Comparison of ENCODE assay signal across 1 cellular context in the genomic region with DNA sequence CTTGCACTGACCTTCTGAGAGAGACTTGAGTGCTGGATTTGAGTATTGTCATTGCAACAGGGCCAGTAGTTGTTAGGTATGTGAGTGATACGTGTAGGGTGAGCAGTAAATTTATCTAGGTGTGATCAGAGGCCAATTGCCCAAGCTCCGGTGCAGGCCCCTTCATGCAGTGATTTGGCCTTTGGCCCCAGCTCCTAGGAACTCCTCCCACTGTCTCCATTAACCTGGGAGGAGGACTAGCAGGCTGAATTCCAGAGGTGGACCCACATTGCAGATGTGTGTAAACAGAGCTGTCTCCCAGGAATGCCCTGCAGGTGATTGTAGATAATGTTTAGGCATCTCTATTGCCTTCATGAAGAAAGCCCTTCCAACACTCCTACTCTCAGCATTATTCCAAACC.
TF ChIP-seq lines count a peak whose summit lies in the region.

No MANE protein-coding gene starts in this region.

TF ChIP-seq in HCT116, 20 proteins besides CTCF, POLR2A, EP300 and RAD21 (continued from another document):
- TF ChIP-seq, protein P1, sequence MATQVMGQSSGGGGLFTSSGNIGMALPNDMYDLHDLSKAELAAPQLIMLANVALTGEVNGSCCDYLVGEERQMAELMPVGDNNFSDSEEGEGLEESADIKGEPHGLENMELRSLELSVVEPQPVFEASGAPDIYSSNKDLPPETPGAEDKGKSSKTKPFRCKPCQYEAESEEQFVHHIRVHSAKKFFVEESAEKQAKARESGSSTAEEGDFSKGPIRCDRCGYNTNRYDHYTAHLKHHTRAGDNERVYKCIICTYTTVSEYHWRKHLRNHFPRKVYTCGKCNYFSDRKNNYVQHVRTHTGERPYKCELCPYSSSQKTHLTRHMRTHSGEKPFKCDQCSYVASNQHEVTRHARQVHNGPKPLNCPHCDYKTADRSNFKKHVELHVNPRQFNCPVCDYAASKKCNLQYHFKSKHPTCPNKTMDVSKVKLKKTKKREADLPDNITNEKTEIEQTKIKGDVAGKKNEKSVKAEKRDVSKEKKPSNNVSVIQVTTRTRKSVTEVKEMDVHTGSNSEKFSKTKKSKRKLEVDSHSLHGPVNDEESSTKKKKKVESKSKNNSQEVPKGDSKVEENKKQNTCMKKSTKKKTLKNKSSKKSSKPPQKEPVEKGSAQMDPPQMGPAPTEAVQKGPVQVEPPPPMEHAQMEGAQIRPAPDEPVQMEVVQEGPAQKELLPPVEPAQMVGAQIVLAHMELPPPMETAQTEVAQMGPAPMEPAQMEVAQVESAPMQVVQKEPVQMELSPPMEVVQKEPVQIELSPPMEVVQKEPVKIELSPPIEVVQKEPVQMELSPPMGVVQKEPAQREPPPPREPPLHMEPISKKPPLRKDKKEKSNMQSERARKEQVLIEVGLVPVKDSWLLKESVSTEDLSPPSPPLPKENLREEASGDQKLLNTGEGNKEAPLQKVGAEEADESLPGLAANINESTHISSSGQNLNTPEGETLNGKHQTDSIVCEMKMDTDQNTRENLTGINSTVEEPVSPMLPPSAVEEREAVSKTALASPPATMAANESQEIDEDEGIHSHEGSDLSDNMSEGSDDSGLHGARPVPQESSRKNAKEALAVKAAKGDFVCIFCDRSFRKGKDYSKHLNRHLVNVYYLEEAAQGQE (IDR thresholded peaks at IDR 0.05; ENCODE audit: low read depth), result no peak
- TF ChIP-seq SP1 (IDR thresholded peaks at IDR 0.05; ENCODE audit: low read depth) (no peak), ELF1 (IDR thresholded peaks at IDR 0.05; ENCODE audit: borderline replicate concordance, low read depth) (no peak), CEBPB (IDR thresholded peaks at IDR 0.05; ENCODE audit: low read depth) (no peak), EGR1 (IDR thresholded peaks at IDR 0.05; ENCODE audit: low read depth) (no peak), SRF (IDR thresholded peaks at IDR 0.05; ENCODE audit: low read depth) (no peak), YY1 (IDR thresholded peaks at IDR 0.05; ENCODE audit: extremely low read depth, insufficient replicate concordance, low read depth, low read length) (no peak), FOSL1 (IDR thresholded peaks at IDR 0.05; ENCODE audit: low read depth) (no peak), CBX3 (IDR thresholded peaks at IDR 0.05; ENCODE audit: low read depth) (no peak), TCF7L2 (IDR thresholded peaks at IDR 0.05; ENCODE audit: borderline replicate concordance, extremely low read depth, insufficient read depth, insufficient read length) (no peak)
- TF ChIP-seq, protein P2, sequence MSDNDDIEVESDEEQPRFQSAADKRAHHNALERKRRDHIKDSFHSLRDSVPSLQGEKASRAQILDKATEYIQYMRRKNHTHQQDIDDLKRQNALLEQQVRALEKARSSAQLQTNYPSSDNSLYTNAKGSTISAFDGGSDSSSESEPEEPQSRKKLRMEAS (IDR thresholded peaks at IDR 0.05), result no peak
